8 cellular contexts compared by ENCODE assay signal in genomic region chr10:32317795-32318194, GRCh38. TPM values are rescaled to one million over a fixed set of nuclear protein-coding genes. Genes with fewer than 3 reads are reported as not detected.
DNase-seq lines count a peak whose midpoint lies in the region; ATAC-seq and TF ChIP-seq lines count a peak whose summit lies in the region.

No MANE protein-coding gene starts in this region.

- no peaks in the 10 kb centered on the region for H3K79me1 ChIP-seq in neuronal stem cell (ENCODE audit: low read depth, low read length)

- H3K27ac ChIP-seq in GM23248, result peak overlapping the region; percentile 66
- peak overlapping the region; percentile 38 for H3K27ac ChIP-seq in osteoblast (ENCODE audit: low read depth, low read length)
- peak overlapping the region in 1 of 2 donors; percentile 19 for H3K27ac ChIP-seq in ascending aorta
- no peak overlapping the region for H3K27ac ChIP-seq in neuronal stem cell (replicated peaks; ENCODE audit: low read length)
- peak overlapping the region in 1 of 4 donors; percentile 6 for H3K27ac ChIP-seq in esophagus squamous epithelium

- peaks cover 26% of the 10 kb centered on the region; the same call in 1 of the 2 replicates for H3F3A ChIP-seq in GM23248 (ENCODE audit: insufficient read depth)
- H3F3A ChIP-seq in Loucy (ENCODE audit: low read depth), result no peaks in the 10 kb centered on the region

- H2BK12ac ChIP-seq in neuronal stem cell (ENCODE audit: low read length), result no peak overlapping the region

- no peak overlapping the region for H3K4me3 ChIP-seq in GM23248
- H3K4me3 ChIP-seq in Loucy (ENCODE audit: low read length, poor library complexity, severe bottlenecking), result no peak overlapping the region
- no peak overlapping the region for H3K4me3 ChIP-seq in osteoblast (ENCODE audit: insufficient read depth, low read length)
- H3K4me3 ChIP-seq in ascending aorta, result no peak overlapping the region
- no peak overlapping the region for H3K4me3 ChIP-seq in neuronal stem cell (ENCODE audit: low read length in 2 of 2)
- no peak overlapping the region for H3K4me3 ChIP-seq in esophagus squamous epithelium

- H3K14ac ChIP-seq in neuronal stem cell (ENCODE audit: low read length), result no peak overlapping the region

- no peaks in the 10 kb centered on the region for H3K36me3 ChIP-seq in GM23248 (ENCODE audit: low read depth)
- H3K36me3 ChIP-seq in Loucy (ENCODE audit: insufficient read depth, low read length), result peaks cover 39% of the 10 kb centered on the region; the same call in 1 of the 2 replicates
- no peaks in the 10 kb centered on the region for H3K36me3 ChIP-seq in osteoblast (ENCODE audit: insufficient read depth, low read length)
- no peaks in the 10 kb centered on the region for H3K36me3 ChIP-seq in ascending aorta
- peaks cover 2 to 51% of the 10 kb centered on the region in 2 donors for H3K36me3 ChIP-seq in neuronal stem cell (replicated peaks in 1 of 2; ENCODE audit: control insufficient read depth in 2 of 2, insufficient read depth in 2 of 2, low read length in 2 of 2)
- H3K36me3 ChIP-seq in esophagus squamous epithelium, result peaks cover 0 to 6% (median 0%) of the 10 kb centered on the region in 3 donors

- WGBS in GM23248 (ENCODE audit: low coverage in 1 of 2, low lambda C conversion rate in 2 of 2, missing lambda C conversion rate in 2 of 2), 2 experiments, result 72 to 76% methylated on average over 5 of the region's 5 CpGs
- no CpG with 5 or more reads among the region's 5 CpGs for WGBS in neuronal stem cell (ENCODE audit: extremely low coverage in 2 of 2, insufficient read length in 2 of 2, insufficient replicate concordance in 1 of 2), 2 donors
- 53 to 55% methylated on average over 5 of the region's 5 CpGs for whole genome bisulfite sequencing in esophagus squamous epithelium, 2 donors

- in situ Hi-C loops in GM23248 (cut with MboI), result no loop called here

- no peak overlapping the region for H2AFZ ChIP-seq in GM23248
- H2AFZ ChIP-seq in Loucy (ENCODE audit: low read length), result no peak overlapping the region
- no peak overlapping the region for H2AFZ ChIP-seq in osteoblast (ENCODE audit: low read length)
- H2AFZ ChIP-seq in neuronal stem cell (ENCODE audit: low read length), result no peak overlapping the region

- no peak overlapping the region for H3K23ac ChIP-seq in neuronal stem cell (ENCODE audit: low read depth, low read length, poor library complexity)

- no peaks in the 10 kb centered on the region for H3K9me2 ChIP-seq in GM23248 (ENCODE audit: insufficient read depth)
- H3K9me2 ChIP-seq in Loucy (replicated peaks; ENCODE audit: low read depth, low read length), result no peaks in the 10 kb centered on the region

- H4K91ac ChIP-seq in neuronal stem cell (ENCODE audit: low read depth, low read length, poor library complexity), result no peak overlapping the region

- intact Hi-C loops in ascending aorta (cut with DNase I) (no loop called here), esophagus squamous epithelium (cut with DNase I) (no loop called here)

- peaks cover 50% of the 10 kb centered on the region for H4K20me1 ChIP-seq in GM23248 (ENCODE audit: insufficient read depth)
- H4K20me1 ChIP-seq in Loucy (ENCODE audit: insufficient read depth, low read length, poor library complexity, severe bottlenecking), result peaks cover 99% of the 10 kb centered on the region
- peaks cover 72% of the 10 kb centered on the region for H4K20me1 ChIP-seq in osteoblast (ENCODE audit: insufficient read depth, low read length)

- TF ChIP-seq POLR2A in esophagus squamous epithelium (IDR thresholded peaks at IDR 0.05), result no peak

- H3K4me1 ChIP-seq in GM23248 (ENCODE audit: insufficient read depth) (peaks cover 39% of the 10 kb centered on the region), Loucy (ENCODE audit: insufficient read depth, low read length, poor library complexity, severe bottlenecking) (peaks cover 24% of the 10 kb centered on the region), osteoblast (ENCODE audit: insufficient read depth, low read length) (peaks cover 19% of the 10 kb centered on the region), ascending aorta (peaks cover 0 to 41% of the 10 kb centered on the region in 2 donors), neuronal stem cell (ENCODE audit: control insufficient read depth in 2 of 2, insufficient read depth in 1 of 2, low read depth in 1 of 2, low read length in 2 of 2) (peaks cover 4 to 7% of the 10 kb centered on the region in 2 donors), esophagus squamous epithelium (peaks cover 8 to 90% (median 33%) of the 10 kb centered on the region in 3 donors)

- H3K79me2 ChIP-seq in GM23248 (ENCODE audit: insufficient read depth) (peaks cover 100% of the 10 kb centered on the region), Loucy (ENCODE audit: insufficient read depth, low read length) (peaks cover 100% of the 10 kb centered on the region), osteoblast (ENCODE audit: insufficient read depth, low read length) (peaks cover 99% of the 10 kb centered on the region)

- no peak overlapping the region for H2BK15ac ChIP-seq in neuronal stem cell (ENCODE audit: low read length)

- ATAC-seq in GM18870 (IDR thresholded peaks at IDR 0.05; ENCODE audit: unreplicated experiment), result peak; percentile 92

- no peak overlapping the region for H2BK120ac ChIP-seq in neuronal stem cell (ENCODE audit: low read depth, low read length)

- TF ChIP-seq CTCF in Loucy (conservative IDR thresholded peaks at IDR 0.05; ENCODE audit: low read length) (no peak), osteoblast (IDR thresholded peaks at IDR 0.05; ENCODE audit: extremely low read depth, low read depth, low read length) (no peak), ascending aorta (IDR thresholded peaks at IDR 0.05) (no peak), esophagus squamous epithelium (IDR thresholded peaks at IDR 0.05) (no peak)

- H3K9me3 ChIP-seq in GM23248 (ENCODE audit: low read depth) (no peaks in the 10 kb centered on the region), Loucy (ENCODE audit: insufficient read depth, low read depth, low read length) (no peaks in the 10 kb centered on the region), osteoblast (ENCODE audit: low read depth, low read length) (no peaks in the 10 kb centered on the region), ascending aorta (no peaks in the 10 kb centered on the region), neuronal stem cell (replicated peaks in 1 of 2; ENCODE audit: control insufficient read depth in 2 of 2, insufficient read depth in 1 of 2, low read depth in 1 of 2, low read length in 2 of 2) (peaks cover 0 to 9% of the 10 kb centered on the region in 2 donors), esophagus squamous epithelium (no peaks in the 10 kb centered on the region)

- H3K9ac ChIP-seq in GM23248 (no peak overlapping the region), Loucy (ENCODE audit: low read depth, low read length, poor library complexity, severe bottlenecking) (no peak overlapping the region), neuronal stem cell (ENCODE audit: low read depth, low read length, poor library complexity) (no peak overlapping the region)

- H4K8ac ChIP-seq in neuronal stem cell (ENCODE audit: low read depth, low read length), result no peak overlapping the region

- H2BK5ac ChIP-seq in neuronal stem cell (ENCODE audit: low read length), result no peak overlapping the region

- DNase-seq in GM23248 (no peak), osteoblast (ENCODE audit: insufficient read length, low spot score, missing footprints) (no peak), ascending aorta (ENCODE audit: low spot score in 2 of 2) (no peak), putamen (ENCODE audit: low spot score) (no peak), neuronal stem cell (ENCODE audit: low spot score) (no peak), esophagus squamous epithelium (lab: John Stamatoyannopoulos, UW) (no peak)

- H3K27me3 ChIP-seq in GM23248 (replicated peaks; ENCODE audit: insufficient read depth), result no peaks in the 10 kb centered on the region
- H3K27me3 ChIP-seq in Loucy (ENCODE audit: insufficient read depth, low read length, poor library complexity, severe bottlenecking), result no peaks in the 10 kb centered on the region
- H3K27me3 ChIP-seq in osteoblast (ENCODE audit: insufficient read depth, low read length), result no peaks in the 10 kb centered on the region
- no peaks in the 10 kb centered on the region for H3K27me3 ChIP-seq in ascending aorta
- H3K27me3 ChIP-seq in neuronal stem cell (ENCODE audit: control insufficient read depth in 3 of 3, insufficient read depth in 3 of 3, low read depth in 1 of 3, low read length in 3 of 3), result no peaks in the 10 kb centered on the region
- no peaks in the 10 kb centered on the region for H3K27me3 ChIP-seq in esophagus squamous epithelium

- no peak overlapping the region for H2AK5ac ChIP-seq in neuronal stem cell (ENCODE audit: low read depth, low read length)

- no peak overlapping the region for H3K4ac ChIP-seq in neuronal stem cell (ENCODE audit: low read length)

- no peak overlapping the region for H3K18ac ChIP-seq in neuronal stem cell (ENCODE audit: low read length)

- no peak overlapping the region for H3K4me2 ChIP-seq in GM23248 (ENCODE audit: unreplicated experiment)
- peak overlapping the region; percentile 34 for H3K4me2 ChIP-seq in Loucy (ENCODE audit: low read depth, low read length, poor library complexity, severe bottlenecking)
- H3K4me2 ChIP-seq in osteoblast (ENCODE audit: insufficient read depth, low read length), result no peak overlapping the region
- no peak overlapping the region for H3K4me2 ChIP-seq in neuronal stem cell (ENCODE audit: insufficient read depth, low read length, poor library complexity, severe bottlenecking)

RNA-seq across cellular contexts. Expression of gene EPC1, which starts 29.2 kb away (rescaled TPM):
- total RNA-seq in GM23248 (2014; rRNA removed; shearing (Covaris generic)), result 12.5 and 19.1 TPM in 2 replicates
- 10.6 and 10.7 TPM in 2 replicates for polyA plus RNA-seq in GM23248 (2016; fragmentation: Nextera tagmentation; extraction: Ambion mirVana)
- 30.8 and 32.4 TPM in 2 replicates for total RNA-seq in osteoblast
- total RNA-seq in ascending aorta, result 31.4 TPM
- polyA plus RNA-seq in neuronal stem cell (2013, experiment 1 of 2), result 25.4 TPM
- 24.7 TPM for polyA plus RNA-seq in neuronal stem cell (2013, experiment 2 of 2)
- total RNA-seq in esophagus squamous epithelium, result 10 to 100 TPM; 12.3 to 31.7 (median 21.7) TPM
